ENCODE assay signal across 14 cellular contexts in genomic region chr12:111355181-111355925, GRCh38. TPM values are rescaled to one million over a fixed set of nuclear protein-coding genes. Genes with fewer than 3 reads are reported as not detected.
DNase-seq lines count a peak whose midpoint lies in the region; ATAC-seq lines count a peak whose summit lies in the region.
"Had no signal": no experiment of that assay in that cellular context is flagged by ENCODE, and none has a peak within 500 bp of the region (broad histone marks: within the 10 kb centered on the region; RNA-seq: fewer than 3 reads in every experiment).

No MANE protein-coding gene starts in this region.

- H3K36me3 Mint-ChIP-seq in stimulated activated naive B cell treated with anti-CD40 and anti-IgM and Interleukin-4, amounts not matched to agents 10 μg/mL and 1 μg/mL and 100 μg/mL, for 72 hours, result no peaks in the 10 kb centered on the region
- H3K36me3 Mint-ChIP-seq: CD8-positive, alpha-beta T cell had no signal

- H3K4me3 ChIP-seq in H7 (ENCODE audit: insufficient read depth, low read depth, low read length), result no peak overlapping the region
- H3K4me3 ChIP-seq in HAP-1, result no peak overlapping the region

- in situ Hi-C loops in HAP-1 (cut with MboI; ENCODE audit: low sequenced_read_pairs), result no loop called here

- H3K9me3 Mint-ChIP-seq in stimulated activated naive B cell treated with anti-CD40 and anti-IgM and Interleukin-4, amounts not matched to agents 10 μg/mL and 1 μg/mL and 100 μg/mL, for 72 hours, result no peaks in the 10 kb centered on the region
- H3K9me3 Mint-ChIP-seq: CD8-positive, alpha-beta T cell; T-helper 2 cell treated with Interferon-gamma antibody and Interleukin-4, amounts not matched to agents 5 μg/mL and 100 μg/mL, for 36 hours had no signal

- H3K4me1 Mint-ChIP-seq in stimulated activated naive B cell treated with anti-CD40 and anti-IgM and Interleukin-4, amounts not matched to agents 10 μg/mL and 1 μg/mL and 100 μg/mL, for 72 hours, result peaks cover 49 to 59% of the 10 kb centered on the region in 2 donors

- H3K4me1 ChIP-seq in HAP-1, result no peaks in the 10 kb centered on the region

- H3K36me3 ChIP-seq in H7 (replicated peaks; ENCODE audit: control insufficient read depth, insufficient read depth, low read length) (no peaks in the 10 kb centered on the region), HAP-1 (replicated peaks) (no peaks in the 10 kb centered on the region)

- no peaks in the 10 kb centered on the region for H3K27me3 Mint-ChIP-seq in stimulated activated naive B cell treated with anti-CD40 and anti-IgM and Interleukin-4, amounts not matched to agents 10 μg/mL and 1 μg/mL and 100 μg/mL, for 72 hours

- H3K27ac Mint-ChIP-seq in stimulated activated naive B cell treated with anti-CD40 and anti-IgM and Interleukin-4, amounts not matched to agents 10 μg/mL and 1 μg/mL and 100 μg/mL, for 72 hours, result peak overlapping the region; percentile 94
- H3K27ac Mint-ChIP-seq: CD8-positive, alpha-beta T cell; T-helper 2 cell treated with Interferon-gamma antibody and Interleukin-4, amounts not matched to agents 5 μg/mL and 100 μg/mL, for 36 hours had no signal

- H3K27me3 ChIP-seq in H7 (ENCODE audit: control insufficient read depth, insufficient read depth, low read length) (no peaks in the 10 kb centered on the region), HAP-1 (ENCODE audit: low read depth) (no peaks in the 10 kb centered on the region)

- H3K4me3 Mint-ChIP-seq in stimulated activated naive B cell treated with anti-CD40 and anti-IgM and Interleukin-4, amounts not matched to agents 10 μg/mL and 1 μg/mL and 100 μg/mL, for 72 hours, result no peak overlapping the region
- H3K4me3 Mint-ChIP-seq: CD8-positive, alpha-beta T cell; T-helper 2 cell treated with Interferon-gamma antibody and Interleukin-4, amounts not matched to agents 5 μg/mL and 100 μg/mL, for 36 hours had no signal

- peak; percentile 34 for DNase-seq in H7
- DNase-seq in NAMALWA (ENCODE audit: low spot score), result peak; percentile 65
- peak; percentile 44 for DNase-seq in ecto neural progenitor cell (ENCODE audit: low spot score)
- DNase-seq in stimulated activated naive B cell treated with anti-CD40 and anti-IgM and Interleukin-4, amounts not matched to agents 10 μg/mL and 1 μg/mL and 100 μg/mL, for 72 hours, result peak; percentile 59
- DNase-seq in NCI-H2196 treated with DMSO at 0.1 percent for 48 hours (lab: John Stamatoyannopoulos, UW; ENCODE audit: unreplicated experiment), result no peak
- no peak for DNase-seq in HAP-1 (ENCODE audit: low spot score in 2 of 2)
- DNase-seq: CD8-positive, alpha-beta T cell; IMR-90; NCI-H1092; NCI-H146; NCI-H2227 treated with DMSO at 0.1 percent for 48 hours; NCI-H524 had no signal

- peak; percentile 82 to 91 for ATAC-seq in stimulated activated naive B cell treated with anti-CD40 and anti-IgM and Interleukin-4, amounts not matched to agents 10 μg/mL and 1 μg/mL and 100 μg/mL, for 72 hours (replicated peaks)
- no peak for ATAC-seq in HG02852 (IDR thresholded peaks at IDR 0.05; ENCODE audit: unreplicated experiment)
- ATAC-seq: CD8-positive, alpha-beta T cell had no signal

- H3K9me3 ChIP-seq in HAP-1, result no peaks in the 10 kb centered on the region

RNA-seq across cellular contexts. Expression of gene PHETA1, which starts 13.5 kb away (rescaled TPM):
- 7.1 and 10.1 TPM in 2 replicates for total RNA-seq in H7 (2014; rRNA removed; shearing (Covaris generic))

RNA-seq across cellular contexts. Expression of gene SH2B3, which starts 50.4 kb away (rescaled TPM):
- 21.8 and 26.8 TPM in 2 replicates for total RNA-seq in H7 (2014; rRNA removed; shearing (Covaris generic))

Comparison
In these comparisons a context has a peak if more than half of its experiments do, and no peak if none do; other contexts are left out.
1. DNase-seq: peak in H7 (single experiment), NAMALWA (single experiment), ecto neural progenitor cell (single experiment) and stimulated activated naive B cell treated with anti-CD40 and anti-IgM and Interleukin-4, amounts not matched to agents 10 μg/mL and 1 μg/mL and 100 μg/mL, for 72 hours (single experiment); none in NCI-H2196 treated with DMSO at 0.1 percent for 48 hours (single experiment) and HAP-1 (0 of 2).